ENCODE assay signal across 22 cellular contexts in genomic region chr3:43169987-43170386, GRCh38.
DNase-seq lines count a peak whose midpoint lies in the region; ATAC-seq, FAIRE-seq and TF ChIP-seq lines count a peak whose summit lies in the region.
"Had no signal": no experiment of that assay in that cellular context is flagged by ENCODE, and none has a peak within 500 bp of the region (broad histone marks: within the 10 kb centered on the region; RNA-seq: fewer than 3 reads in every experiment).

No MANE protein-coding gene starts in this region.

- H3K4me1 Mint-ChIP-seq in endodermal cell = no peaks in the 10 kb centered on the region
- H3K4me1 Mint-ChIP-seq: B cell; CD8-positive, alpha-beta memory T cell had no signal

- no peak for TF ChIP-seq CTCF in HepG2 (CRISPR knock-in tag; IDR thresholded peaks at IDR 0.05)
- no peak for TF ChIP-seq CTCF in right lobe of liver (IDR thresholded peaks at IDR 0.05)
- no peak for TF ChIP-seq CTCF in IMR-90 (conservative IDR thresholded peaks at IDR 0.05; ENCODE audit: low read depth, low read length)
- TF ChIP-seq CTCF in endodermal cell (conservative IDR thresholded peaks at IDR 0.05) = no peak
- no peak for TF ChIP-seq CTCF in vagina (IDR thresholded peaks at IDR 0.05)

- no peak overlapping the region for H3K4ac ChIP-seq in IMR-90 (ENCODE audit: low read depth, low read length)

- POLR2A ChIA-PET in HepG2 (lab: Yijun Ruan, JAX) (no interaction called here), IMR-90 (lab: Charles Lee; ENCODE audit: unreplicated experiment) (no interaction called here)

- TF ChIP-seq RAD21 in HepG2 (CRISPR knock-in tag; IDR thresholded peaks at IDR 0.05) = no peak
- TF ChIP-seq RAD21 in IMR-90 (IDR thresholded peaks at IDR 0.05; ENCODE audit: low read length) = no peak

- no peak overlapping the region for H4K91ac ChIP-seq in IMR-90 (ENCODE audit: insufficient read depth, low read depth, low read length)

- BruUV-seq in HepG2 (replicated peaks; lab: Mats Ljungman, UMichigan) = no TSS peak
- no TSS peak for BruUV-seq in IMR-90 (replicated peaks; lab: Mats Ljungman, UMichigan)

- H2AK5ac ChIP-seq in IMR-90 (ENCODE audit: low read depth, low read length) = peak overlapping the region; percentile 43; the same call in 1 of the 2 replicates

- H3K23ac ChIP-seq in IMR-90 (ENCODE audit: low read depth, low read length) = no peak overlapping the region

- H3K27me3 Mint-ChIP-seq in endodermal cell (ENCODE audit: insufficient read depth) = peaks cover 2% of the 10 kb centered on the region
- H3K27me3 Mint-ChIP-seq: CD4-positive, alpha-beta T cell; CD8-positive, alpha-beta memory T cell had no signal

- peak overlapping the region; percentile 6; the same call in 1 of the 2 replicates for H2BK120ac ChIP-seq in IMR-90 (ENCODE audit: low read depth, low read length)

- FAIRE-seq in HepG2 (lab: Jason Lieb, UNC) = no peak
- FAIRE-seq in HTR-8/SVneo (lab: Jason Lieb, UNC) = no peak
- FAIRE-seq: D721Med, GM12878, GM19239 had no signal

- H3K4me1 ChIP-seq in HepG2 (ENCODE audit: insufficient read depth, low read length) = no peaks in the 10 kb centered on the region
- no peaks in the 10 kb centered on the region for H3K4me1 ChIP-seq in right lobe of liver
- peaks cover 3% of the 10 kb centered on the region; the same call in 1 of the 2 replicates for H3K4me1 ChIP-seq in IMR-90 (ENCODE audit: control insufficient read depth, insufficient read depth, low read length)
- no peaks in the 10 kb centered on the region for H3K4me1 ChIP-seq in endodermal cell (ENCODE audit: control insufficient read depth, insufficient read depth, low read length)
- H3K4me1 ChIP-seq in vagina = no peaks in the 10 kb centered on the region
- H3K4me1 ChIP-seq: BLaER1 had no signal

- H2BK15ac ChIP-seq in IMR-90 (ENCODE audit: low read depth, low read length) = peak overlapping the region; percentile 45; the same call in 1 of the 3 replicates

- H3K9me3 Mint-ChIP-seq in endodermal cell = peaks cover 24% of the 10 kb centered on the region

- intact Hi-C loops in HepG2 (cut with micrococcal nuclease; ENCODE audit: unreplicated experiment) = no loop called here
- intact Hi-C loops in right lobe of liver (cut with DNase I) = loop anchor here in 1 of 2 donors (10.0 kb wide), 1 partner anchor 335 kb away; no protein-coding TSS in a partner anchor
- intact Hi-C loops in IMR-90 (cut with micrococcal nuclease) = loop anchor here (10.0 kb wide), 1 partner anchor 115 kb away; the partner anchor contains the start of gene SNRK
- intact Hi-C loops in vagina (cut with DNase I) = no loop called here

- H4K20me1 ChIP-seq in HepG2 (ENCODE audit: insufficient read depth, low read length) (no peaks in the 10 kb centered on the region), IMR-90 (ENCODE audit: insufficient read depth, low read length) (no peaks in the 10 kb centered on the region)
- H4K20me1 ChIP-seq: BLaER1 had no signal

- no peak overlapping the region for H2BK5ac ChIP-seq in IMR-90 (ENCODE audit: low read depth, low read length, poor library complexity, severe bottlenecking)

- H4K5ac ChIP-seq in IMR-90 (ENCODE audit: low read depth, low read length) = no peak overlapping the region

- no peak for TF ChIP-seq EP300 in HepG2 (IDR thresholded peaks at IDR 0.05; ENCODE audit: low read depth in 2 of 2, low read length in 2 of 2)
- TF ChIP-seq EP300 in HepG2 (CRISPR knock-in tag; IDR thresholded peaks at IDR 0.05; ENCODE audit: borderline replicate concordance) = no peak

- CTCF ChIA-PET in HepG2 (lab: Yijun Ruan, JAX; ENCODE audit: low intra/inter-chr PET ratio, low total read pairs) = no interaction called here
- CTCF ChIA-PET in IMR-90 (lab: Yijun Ruan, JAX) = interaction anchor here (0.8 to 1.1 kb wide), 2 partner anchors 14 to 52 kb away, joined by 3 to 4 read pairs; no protein-coding TSS in a partner anchor

- no peak overlapping the region for H2BK20ac ChIP-seq in IMR-90 (ENCODE audit: low read depth, low read length)

- in situ Hi-C loops in HepG2 (cut with HindIII; ENCODE audit: extremely low pct_ligation_motif_present, low pct_unique_long_range_greater_than_20kb) (no loop called here), IMR-90 (cut with MboI; ENCODE audit: low sequenced_read_pairs) (loop anchor here (10.0 kb wide), 1 partner anchor 335 kb away; no protein-coding TSS in a partner anchor)

- H3K4me3 ChIP-seq in HepG2 (replicated peaks in 1 of 3; ENCODE audit: insufficient read depth in 1 of 3, low read depth in 2 of 3, low read length in 3 of 3) = no peak overlapping the region
- no peak overlapping the region for H3K4me3 ChIP-seq in right lobe of liver
- no peak overlapping the region for H3K4me3 ChIP-seq in IMR-90 (ENCODE audit: insufficient read depth, low read depth, low read length)
- no peak overlapping the region for H3K4me3 ChIP-seq in endodermal cell (ENCODE audit: low read length)
- H3K4me3 ChIP-seq in vagina = no peak overlapping the region
- H3K4me3 ChIP-seq: BLaER1, GM12878 had no signal

- no peak overlapping the region for H3K14ac ChIP-seq in IMR-90 (replicated peaks; ENCODE audit: low read depth, low read length)

- H3K27me3 ChIP-seq in HepG2 (ENCODE audit: control insufficient read depth in 1 of 2, insufficient read depth in 2 of 2, low read length in 2 of 2) (peaks cover 1 to 14% of the 10 kb centered on the region in 2 experiments; a peak in 4 of 5 replicates), right lobe of liver (no peaks in the 10 kb centered on the region), IMR-90 (ENCODE audit: control insufficient read depth, insufficient read depth, low read length) (no peaks in the 10 kb centered on the region), endodermal cell (ENCODE audit: control insufficient read depth, insufficient read depth, low read length, poor library complexity, severe bottlenecking) (no peaks in the 10 kb centered on the region), vagina (no peaks in the 10 kb centered on the region)
- H3K27me3 ChIP-seq: BLaER1 had no signal

- no peaks in the 10 kb centered on the region for H3K79me2 ChIP-seq in HepG2 (ENCODE audit: insufficient read depth, low read length)

- DNase-seq in HepG2 (ENCODE audit: low spot score) (no peak), right lobe of liver (no peak), IMR-90 (no peak), endodermal cell (peak; percentile 20), vagina (ENCODE audit: extremely low spot score in 2 of 2) (peak; percentile 4 to 20), SK-N-DZ (ENCODE audit: low spot score) (no peak), HTR-8/SVneo (ENCODE audit: insufficient read length, low spot score) (no peak), caudate nucleus (lab: John Stamatoyannopoulos, UW) (no peak)
- DNase-seq: CD4-positive, alpha-beta T cell; CD8-positive, alpha-beta memory T cell; DMS 273 treated with DMSO at 0.1 percent for 48 hours; DMS79; EL; GDM1; H9 had no signal

- no peak overlapping the region for H3K27ac Mint-ChIP-seq in endodermal cell
- H3K27ac Mint-ChIP-seq: B cell; CD4-positive, alpha-beta T cell had no signal

- H3K9me3 ChIP-seq in HepG2 (ENCODE audit: low read length) = peaks cover 17% of the 10 kb centered on the region
- no peaks in the 10 kb centered on the region for H3K9me3 ChIP-seq in right lobe of liver
- peaks cover 3% of the 10 kb centered on the region; the same call in 1 of the 2 replicates for H3K9me3 ChIP-seq in IMR-90 (ENCODE audit: control insufficient read depth, insufficient read depth, low read length)
- H3K9me3 ChIP-seq in endodermal cell (ENCODE audit: control insufficient read depth, low read length) = peaks cover 21% of the 10 kb centered on the region
- H3K9me3 ChIP-seq in vagina = peaks cover 11% of the 10 kb centered on the region

- no peaks in the 10 kb centered on the region for H3K36me3 Mint-ChIP-seq in endodermal cell (ENCODE audit: low read depth)

- H3K18ac ChIP-seq in IMR-90 (ENCODE audit: low read depth, low read length) = no peak overlapping the region

- no peaks in the 10 kb centered on the region for H3K36me3 ChIP-seq in HepG2 (replicated peaks in 1 of 2; ENCODE audit: control insufficient read depth in 1 of 2, insufficient read depth in 2 of 2, low read length in 2 of 2)
- no peaks in the 10 kb centered on the region for H3K36me3 ChIP-seq in right lobe of liver
- no peaks in the 10 kb centered on the region for H3K36me3 ChIP-seq in IMR-90 (ENCODE audit: control insufficient read depth, insufficient read depth, low read length)
- no peaks in the 10 kb centered on the region for H3K36me3 ChIP-seq in endodermal cell (ENCODE audit: control insufficient read depth, insufficient read depth, low read length)
- H3K36me3 ChIP-seq in vagina = no peaks in the 10 kb centered on the region
- H3K36me3 ChIP-seq: BLaER1 had no signal

- H3K9me1 ChIP-seq in IMR-90 (ENCODE audit: insufficient read depth, low read length) = no peaks in the 10 kb centered on the region; the same call in 1 of the 2 replicates

- H3K4me3 Mint-ChIP-seq in endodermal cell = no peak overlapping the region
- H3K4me3 Mint-ChIP-seq: B cell; CD4-positive, alpha-beta T cell; CD8-positive, alpha-beta memory T cell; H9 had no signal

- H3K56ac ChIP-seq in IMR-90 (ENCODE audit: extremely low read depth, insufficient read depth, low read length) = no peak overlapping the region

- no peak overlapping the region for H2AFZ ChIP-seq in HepG2 (ENCODE audit: low read length)
- no peak overlapping the region for H2AFZ ChIP-seq in IMR-90 (replicated peaks; ENCODE audit: low read length, poor library complexity)

- no peak overlapping the region for H2AK9ac ChIP-seq in IMR-90 (replicated peaks; ENCODE audit: low read depth, low read length, poor library complexity)

- no peak overlapping the region for H4K8ac ChIP-seq in IMR-90 (ENCODE audit: low read depth in 2 of 2, low read length in 2 of 2)

- H3K4me2 ChIP-seq in HepG2 (ENCODE audit: low read depth, low read length) = no peak overlapping the region
- H3K4me2 ChIP-seq in IMR-90 (ENCODE audit: low read depth, low read length) = no peak overlapping the region
- H3K4me2 ChIP-seq: BLaER1 had no signal

- H3K9ac ChIP-seq in HepG2 (ENCODE audit: insufficient read depth, low read depth, low read length) = no peak overlapping the region
- no peak overlapping the region for H3K9ac ChIP-seq in IMR-90 (ENCODE audit: low read depth, low read length)
- no peak overlapping the region for H3K9ac ChIP-seq in endodermal cell (ENCODE audit: extremely low read depth, low read length, poor library complexity, severe bottlenecking)
- H3K9ac ChIP-seq: BLaER1 had no signal

- dilution Hi-C loops in IMR-90 (cut with HindIII; ENCODE audit: low sequenced_read_pairs, unreplicated experiment) = no loop called here

- WGBS in HepG2 (ENCODE audit: low lambda C conversion rate) = 41% methylated on average over 4 of the region's 4 CpGs
- 85% methylated on average over 2 of the region's 4 CpGs for WGBS in right lobe of liver (ENCODE audit: insufficient coverage, low coverage, low lambda C conversion rate, missing lambda C conversion rate)
- whole genome bisulfite sequencing in IMR-90 (ENCODE audit: extremely low coverage in 2 of 2, insufficient read length in 1 of 2), 2 experiments = no CpG with 5 or more reads among the region's 4 CpGs
- 93 to 98% methylated on average over 4 of the region's 4 CpGs for WGBS in endodermal cell (ENCODE audit: insufficient coverage in 1 of 2, insufficient read length in 1 of 2), 2 experiments

- no peaks in the 10 kb centered on the region for H3K79me1 ChIP-seq in IMR-90 (ENCODE audit: low read depth in 1 of 2, low read length in 2 of 2)

- H3K27ac ChIP-seq in HepG2 (ENCODE audit: extremely low read length, insufficient read depth, low read length) (no peak overlapping the region), right lobe of liver (no peak overlapping the region), IMR-90 (ENCODE audit: insufficient read depth, low read length) (no peak overlapping the region), endodermal cell (ENCODE audit: low read depth, low read length) (no peak overlapping the region), vagina (no peak overlapping the region), caudate nucleus (ENCODE audit: low read depth, low read length) (no peak overlapping the region)
- H3K27ac ChIP-seq: BLaER1, C4-2B had no signal

- no peak for TF ChIP-seq POLR2A in HepG2 (IDR thresholded peaks at IDR 0.05; ENCODE audit: insufficient read depth in 1 of 2, low read depth in 2 of 2, low read length in 2 of 2)
- no peak for TF ChIP-seq POLR2A in right lobe of liver (IDR thresholded peaks at IDR 0.05)
- TF ChIP-seq POLR2A in IMR-90 (IDR thresholded peaks at IDR 0.05; ENCODE audit: low read depth, low read length) = no peak
- TF ChIP-seq POLR2A in vagina (IDR thresholded peaks at IDR 0.05) = no peak

- ATAC-seq in HepG2 (no peak), right lobe of liver (no peak), IMR-90 (ENCODE audit: low read depth) (no peak)
- ATAC-seq: GM12878, HCT116 had no signal

Comparison
In these comparisons a context has a peak if more than half of its experiments do, and no peak if none do; other contexts are left out.
1. DNase-seq: peak in endodermal cell (single experiment) and vagina (2 of 2); none in HepG2 (single experiment), right lobe of liver (0 of 3), IMR-90 (single experiment), SK-N-DZ (single experiment), HTR-8/SVneo (single experiment) and caudate nucleus (0 of 61).